In genomic region chr18:72329533-72329932, GRCh38 we compare ENCODE assay signal across 34 cellular contexts.
"Had no signal": no experiment of that assay in that cellular context is flagged by ENCODE, and none has a peak within 500 bp of the region (broad histone marks: within the 10 kb centered on the region; RNA-seq: fewer than 3 reads in every experiment).

No MANE protein-coding gene starts in this region.

- H3K36me3 ChIP-seq: MG63 had no signal

- H3K9ac ChIP-seq: KMS-11 had no signal

- H3K27ac ChIP-seq: KMS-11 had no signal

- H3K27me3 ChIP-seq: MG63 had no signal

- DNase-seq: Karpas-422, Kasumi-1, MG63, MM.1S, MV-4-11, NCI-H1048, NCI-H1092, NCI-H1092 treated with DMSO at 0.1 percent for 48 hours, NCI-H1105, NCI-H1105 treated with DMSO at 0.1 percent for 48 hours, NCI-H1417, NCI-H1417 treated with DMSO at 0.1 percent for 48 hours, NCI-H1436, NCI-H1436 treated with DMSO at 0.1 percent for 48 hours, NCI-H146, NCI-H1694, NCI-H1694 treated with DMSO at 0.1 percent for 48 hours, NCI-H187, NCI-H187 treated with DMSO at 0.1 percent for 48 hours, NCI-H1930, NCI-H2029, NCI-H2029 treated with DMSO at 0.1 percent for 48 hours, NCI-H2081, NCI-H2081 treated with DMSO at 0.1 percent for 48 hours, NCI-H2107, NCI-H2171, NCI-H2171 treated with DMSO at 0.1 percent for 48 hours, NCI-H2227 treated with DMSO at 0.1 percent for 48 hours, NCI-H226, NCI-H345, NCI-H446, NCI-H446 treated with DMSO at 0.1 percent for 48 hours, NCI-H510A had no signal

- H3K9me3 ChIP-seq: MG63 had no signal

- H3K4me3 ChIP-seq: MG63 had no signal

- H3K4me2 ChIP-seq: KMS-11 had no signal
